In the genomic region with DNA sequence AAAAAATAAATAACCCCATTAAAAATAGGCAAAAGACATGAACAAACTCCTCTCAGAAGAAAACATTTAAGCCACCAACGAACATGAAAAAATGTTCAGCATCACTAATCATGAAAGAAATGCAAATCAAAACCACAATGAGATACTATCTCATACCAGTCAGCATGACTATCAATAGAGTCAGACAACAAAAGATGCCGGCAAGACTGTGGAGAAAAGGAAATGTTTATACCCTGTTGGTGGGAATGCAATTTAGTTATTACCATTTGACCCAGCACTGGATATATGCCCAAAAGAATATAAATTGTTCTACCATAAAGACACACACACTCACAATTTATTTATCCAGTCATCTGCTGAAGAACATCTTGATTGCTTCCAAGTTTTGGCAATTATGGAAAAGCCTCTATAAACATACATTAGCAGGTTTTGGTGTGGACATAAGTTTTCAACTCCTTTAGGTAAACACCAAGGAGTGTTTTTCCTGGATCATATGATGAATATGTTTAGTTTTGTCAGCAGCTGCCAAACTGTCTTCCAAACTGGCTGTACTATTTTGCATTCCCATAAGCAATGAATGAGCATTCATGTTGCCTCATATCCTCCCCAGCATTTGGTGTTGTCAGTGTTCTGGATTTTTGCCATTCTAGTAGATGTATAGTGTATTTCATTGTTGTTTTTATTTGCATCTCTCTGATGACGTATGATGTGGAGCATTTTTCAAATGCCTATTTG, we compare ENCODE assay signal across 1 cellular context.
TF ChIP-seq lines count a peak whose summit lies in the region.

No MANE protein-coding gene starts in this region.

TF ChIP-seq in IMR-90, 13 proteins besides CTCF, POLR2A, EP300 and RAD21:
- no peak for TF ChIP-seq SMC3 (IDR thresholded peaks at IDR 0.05; ENCODE audit: low read depth, low read length)
- no peak for TF ChIP-seq NFE2L2 (IDR thresholded peaks at IDR 0.05; ENCODE audit: low read depth, low read length)
- peak; percentile 83 for TF ChIP-seq CEBPB (IDR thresholded peaks at IDR 0.05; ENCODE audit: low read depth, low read length)
- no peak for TF ChIP-seq RCOR1 (IDR thresholded peaks at IDR 0.05; ENCODE audit: insufficient replicate concordance, low read length)
- TF ChIP-seq MAZ (IDR thresholded peaks at IDR 0.05; ENCODE audit: borderline replicate concordance, low read depth, low read length) = no peak
- no peak for TF ChIP-seq USF2 (IDR thresholded peaks at IDR 0.05; ENCODE audit: low read depth, low read length)
